7 cellular contexts compared by ENCODE assay signal in the genomic region with DNA sequence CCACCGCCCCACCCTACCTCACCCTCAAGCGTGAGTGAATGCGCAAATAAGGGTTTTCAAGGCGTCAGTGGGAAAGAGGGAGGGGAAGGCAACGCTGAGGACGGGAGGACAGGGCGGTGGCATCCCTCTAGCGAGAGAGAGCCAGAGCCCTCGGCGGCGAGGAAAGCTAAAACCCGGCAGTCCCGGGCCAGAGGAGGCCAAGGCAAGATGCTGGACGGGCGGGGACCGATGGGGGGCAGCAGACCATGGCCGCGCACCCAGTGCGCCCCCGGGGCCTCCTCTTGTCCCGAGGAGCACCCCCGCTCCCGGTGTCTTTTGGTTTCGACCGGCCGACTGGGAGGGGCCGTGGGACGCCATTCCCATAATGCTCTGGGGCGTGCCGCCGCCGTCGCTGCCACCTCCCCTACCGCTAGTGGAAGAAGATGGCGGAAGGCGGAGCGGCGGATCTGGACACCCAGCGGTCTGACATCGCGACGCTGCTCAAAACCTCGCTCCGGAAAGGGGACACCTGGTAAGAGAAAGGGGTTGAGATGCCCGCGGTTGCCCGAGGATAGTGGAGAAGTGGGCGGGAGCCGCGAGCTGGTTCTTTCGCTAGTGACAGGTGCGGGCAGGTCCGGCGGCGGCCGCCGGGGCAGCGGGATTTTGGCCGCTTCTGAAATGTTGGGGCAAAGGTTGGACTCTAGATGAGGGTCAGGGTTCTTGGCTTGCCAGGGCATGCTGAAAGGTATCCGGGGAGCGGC. TPM values are rescaled to one million over a fixed set of nuclear protein-coding genes. Genes with fewer than 3 reads are reported as not detected.
DNase-seq lines count a peak whose midpoint lies in the region; ATAC-seq, FAIRE-seq and TF ChIP-seq lines count a peak whose summit lies in the region.

A gene (plus strand): TSS at position 412 of the 740 bp plus-strand sequence. CDS start 11 bp downstream, at position 423.

- peak within 1 kb of the TSS; percentile 78 to 100 (median 96) for H3K4me3 ChIP-seq in gastrocnemius medialis

- in situ Hi-C loops in gastrocnemius medialis (cut with MboI; ENCODE audit: low sequenced_read_pairs in 4 of 4): loop anchor here in 2 of 4 donors (5.0 to 25.0 kb wide), 3 partner anchors 207 to 527 kb away; a partner anchor contains a TSS

- H3K4me1 Mint-ChIP-seq in brain: peaks cover 60% of the 10 kb centered on the region

- ATAC-seq in GM18511 (IDR thresholded peaks at IDR 0.05; ENCODE audit: unreplicated experiment) (peak; percentile 81), HG03039 (IDR thresholded peaks at IDR 0.05; ENCODE audit: unreplicated experiment) (peak; percentile 77), gastrocnemius medialis (peak; percentile 89 to 91)

- H3K27ac Mint-ChIP-seq in brain: peak within 1 kb of the TSS; percentile 98 to 99 (median 99)

- no peaks in the 10 kb centered on the region for H3K36me3 ChIP-seq in gastrocnemius medialis

- peak within 1 kb of the TSS; percentile 98 to 100 (median 100) for H3K4me3 Mint-ChIP-seq in brain

- H3K4me1 ChIP-seq in gastrocnemius medialis: peaks cover 38 to 42% of the 10 kb centered on the region in 2 donors

- H3K36me3 Mint-ChIP-seq in brain: peaks cover 4% of the 10 kb centered on the region

- H3K27ac ChIP-seq in gastrocnemius medialis: peak within 1 kb of the TSS; percentile 92 to 97 (median 94)

- peak; percentile 41 for FAIRE-seq in TTC549 (lab: Jason Lieb, UNC)

- H3K27me3 ChIP-seq in gastrocnemius medialis: no peaks in the 10 kb centered on the region

- intact Hi-C loops in gastrocnemius medialis (cut with DNase I; ENCODE audit: low total_unique reads): loop anchor here (2.0 to 5.0 kb wide), 3 partner anchors 52 to 343 kb away; a partner anchor contains a TSS

- DNase-seq in NCI-H2081 treated with DMSO at 0.1 percent for 48 hours (lab: John Stamatoyannopoulos, UW) (peak; percentile 71), iPS DF 4.7 (ENCODE audit: extremely low read depth, low spot score) (peak; percentile 75), gastrocnemius medialis (peak; percentile 93 to 96)

- peak; percentile 73 to 74 for TF ChIP-seq POLR2A in gastrocnemius medialis (IDR thresholded peaks at IDR 0.05)

- peaks cover 14% of the 10 kb centered on the region for H3K27me3 Mint-ChIP-seq in brain

- H3K9me3 ChIP-seq in gastrocnemius medialis: no peaks in the 10 kb centered on the region

- H3K9me3 Mint-ChIP-seq in brain: peaks cover 0 to 3% (median 0%) of the 10 kb centered on the region in 5 experiments

- TF ChIP-seq CTCF in brain (conservative IDR thresholded peaks at IDR 0.05) (peak; percentile 68 to 77), gastrocnemius medialis (IDR thresholded peaks at IDR 0.05 in 4 of 5, conservative IDR thresholded peaks at IDR 0.05 in 1 of 5) (peak; percentile 72 to 86 (median 81))

RNA-seq across cellular contexts. Expression of the gene that starts here (rescaled TPM):
- polyA plus RNA-seq in brain (ENCODE audit: insufficient read depth, low read depth, low replicate concordance): 5.6 TPM
- total RNA-seq in gastrocnemius medialis: 10 to 100 TPM; 49.0 to 93.6 (median 50.6) TPM

Comparison
In these comparisons a context has a peak if more than half of its experiments do, and no peak if none do; other contexts are left out.
1. Peak in every context shown above with its lines: DNase-seq, ATAC-seq, H3K4me3 ChIP-seq and H3K27ac ChIP-seq.